7 cellular contexts compared by ENCODE assay signal in the genomic region with DNA sequence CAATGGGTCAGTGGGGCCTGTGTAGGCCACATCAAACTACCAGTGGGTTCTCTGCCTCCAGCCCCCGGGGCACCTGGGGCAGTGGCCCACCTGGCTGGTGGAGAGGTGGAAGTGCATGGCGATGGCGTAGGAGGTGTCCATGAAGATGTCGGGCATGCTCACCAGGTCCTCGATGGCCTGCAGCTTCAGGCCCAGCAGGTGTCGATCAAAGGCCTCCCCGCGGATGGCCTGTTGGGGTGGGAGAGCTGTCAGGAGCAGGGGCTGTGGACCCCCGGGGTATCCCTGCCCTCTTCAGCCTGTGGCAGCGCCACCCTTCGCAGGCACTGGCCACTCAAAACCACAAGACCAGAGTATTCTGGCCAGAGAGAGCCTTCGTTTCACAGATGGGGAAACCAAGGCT.
"Had no signal": no experiment of that assay in that cellular context is flagged by ENCODE, and none has a peak within 500 bp of the region (broad histone marks: within the 10 kb centered on the region; RNA-seq: fewer than 3 reads in every experiment).

No MANE protein-coding gene starts in this region.

- H3K4me2 ChIP-seq: GM23338 had no signal

- FAIRE-seq: H1, H54, HepG2 had no signal

- H2AFZ ChIP-seq: GM23338 had no signal

- H3K27ac ChIP-seq: HL-60 had no signal

- H3K4me3 ChIP-seq: GM23338 had no signal

- ATAC-seq: GM23338 had no signal

- DNase-seq: H9, HCEC 1CT had no signal
